ENCODE assay signal across 1 cellular context in genomic region chr4:105113800-105114199, GRCh38.
TF ChIP-seq lines count a peak whose summit lies in the region.

No MANE protein-coding gene starts in this region.

TF ChIP-seq in HepG2, 621 proteins besides CTCF, POLR2A, EP300 and RAD21:
- no peak for TF ChIP-seq IRF2 (CRISPR knock-in tag; IDR thresholded peaks at IDR 0.05)
- TF ChIP-seq TFAP4 (IDR thresholded peaks at IDR 0.05; ENCODE audit: borderline replicate concordance, low read depth) = no peak
- no peak for TF ChIP-seq NFATC3 (CRISPR knock-in tag; IDR thresholded peaks at IDR 0.05)
- TF ChIP-seq PAX8 (CRISPR knock-in tag; IDR thresholded peaks at IDR 0.05; ENCODE audit: borderline replicate concordance) = no peak
- TF ChIP-seq KDM5A (IDR thresholded peaks at IDR 0.05; ENCODE audit: borderline replicate concordance, low read length) = no peak
- no peak for TF ChIP-seq ZNF256 (CRISPR knock-in tag; conservative IDR thresholded peaks at IDR 0.05)
- TF ChIP-seq CEBPZ (IDR thresholded peaks at IDR 0.05; ENCODE audit: low read length) = no peak
- no peak for TF ChIP-seq ZNF292 (CRISPR knock-in tag; IDR thresholded peaks at IDR 0.05; ENCODE audit: borderline replicate concordance, low read depth)
- no peak for TF ChIP-seq HOXA5 (CRISPR knock-in tag; IDR thresholded peaks at IDR 0.05)
- no peak for TF ChIP-seq ZNF296 (CRISPR knock-in tag; conservative IDR thresholded peaks at IDR 0.05)
- TF ChIP-seq E2F1 (CRISPR knock-in tag; IDR thresholded peaks at IDR 0.05) = no peak
- no peak for TF ChIP-seq SNAI1 (CRISPR knock-in tag; IDR thresholded peaks at IDR 0.05; ENCODE audit: borderline replicate concordance)
- no peak for TF ChIP-seq NCOA5 (CRISPR knock-in tag; IDR thresholded peaks at IDR 0.05)
- no peak for TF ChIP-seq NFYC (CRISPR knock-in tag; IDR thresholded peaks at IDR 0.05)
- no peak for TF ChIP-seq ZBTB20 (CRISPR knock-in tag; IDR thresholded peaks at IDR 0.05; ENCODE audit: borderline replicate concordance, low read depth)
- no peak for TF ChIP-seq ZBTB37 (CRISPR knock-in tag; IDR thresholded peaks at IDR 0.05)
- no peak for TF ChIP-seq PRDM4 (CRISPR knock-in tag; IDR thresholded peaks at IDR 0.05; ENCODE audit: borderline replicate concordance)
